ENCODE assay signal across 3 cellular contexts in genomic region chr9:133599470-133600173, GRCh38.
TF ChIP-seq lines count a peak whose summit lies in the region.

No MANE protein-coding gene starts in this region.

TF ChIP-seq in HEK293T, 16 proteins besides CTCF, POLR2A, EP300 and RAD21:
- TF ChIP-seq TARDBP (IDR thresholded peaks at IDR 0.05), result peak; percentile 14; the same call in 1 of the 2 replicates
- TF ChIP-seq SP1 (IDR thresholded peaks at IDR 0.05), result no peak

TF ChIP-seq in GM12878, 131 proteins besides CTCF, POLR2A, EP300 and RAD21:
- TF ChIP-seq KAT2A (conservative IDR thresholded peaks at IDR 0.05; ENCODE audit: control insufficient read depth, low read depth, low read length), result no peak
- TF ChIP-seq, protein P1, sequence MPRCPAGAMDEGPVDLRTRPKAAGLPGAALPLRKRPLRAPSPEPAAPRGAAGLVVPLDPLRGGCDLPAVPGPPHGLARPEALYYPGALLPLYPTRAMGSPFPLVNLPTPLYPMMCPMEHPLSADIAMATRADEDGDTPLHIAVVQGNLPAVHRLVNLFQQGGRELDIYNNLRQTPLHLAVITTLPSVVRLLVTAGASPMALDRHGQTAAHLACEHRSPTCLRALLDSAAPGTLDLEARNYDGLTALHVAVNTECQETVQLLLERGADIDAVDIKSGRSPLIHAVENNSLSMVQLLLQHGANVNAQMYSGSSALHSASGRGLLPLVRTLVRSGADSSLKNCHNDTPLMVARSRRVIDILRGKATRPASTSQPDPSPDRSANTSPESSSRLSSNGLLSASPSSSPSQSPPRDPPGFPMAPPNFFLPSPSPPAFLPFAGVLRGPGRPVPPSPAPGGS (IDR thresholded peaks at IDR 0.05; ENCODE audit: borderline replicate concordance, insufficient read depth, low read depth, low read length, poor library complexity, severe bottlenecking), result peak; percentile 91

TF ChIP-seq in HepG2, 621 proteins besides CTCF, POLR2A, EP300 and RAD21:
- TF ChIP-seq SOX6 (IDR thresholded peaks at IDR 0.05) (0 out of 2 replicates have a peak, but pooled peaks have one; percentile 27), SOX6 (CRISPR knock-in tag; IDR thresholded peaks at IDR 0.05) (no peak), ZNF224 (CRISPR knock-in tag; IDR thresholded peaks at IDR 0.05) (no peak), FOXA1 (IDR thresholded peaks at IDR 0.05) (peak; percentile 27; the same call in 1 of the 2 replicates), FOXA1 (CRISPR knock-in tag; IDR thresholded peaks at IDR 0.05) (no peak), MEF2D (CRISPR knock-in tag; IDR thresholded peaks at IDR 0.05) (no peak)
- TF ChIP-seq, protein P2, sequence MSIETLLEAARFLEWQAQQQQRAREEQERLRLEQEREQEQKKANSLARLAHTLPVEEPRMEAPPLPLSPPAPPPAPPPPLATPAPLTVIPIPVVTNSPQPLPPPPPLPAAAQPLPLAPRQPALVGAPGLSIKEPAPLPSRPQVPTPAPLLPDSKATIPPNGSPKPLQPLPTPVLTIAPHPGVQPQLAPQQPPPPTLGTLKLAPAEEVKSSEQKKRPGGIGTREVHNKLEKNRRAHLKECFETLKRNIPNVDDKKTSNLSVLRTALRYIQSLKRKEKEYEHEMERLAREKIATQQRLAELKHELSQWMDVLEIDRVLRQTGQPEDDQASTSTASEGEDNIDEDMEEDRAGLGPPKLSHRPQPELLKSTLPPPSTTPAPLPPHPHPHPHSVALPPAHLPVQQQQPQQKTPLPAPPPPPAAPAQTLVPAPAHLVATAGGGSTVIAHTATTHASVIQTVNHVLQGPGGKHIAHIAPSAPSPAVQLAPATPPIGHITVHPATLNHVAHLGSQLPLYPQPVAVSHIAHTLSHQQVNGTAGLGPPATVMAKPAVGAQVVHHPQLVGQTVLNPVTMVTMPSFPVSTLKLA (IDR thresholded peaks at IDR 0.05), result peak; percentile 96
